In the genomic region with DNA sequence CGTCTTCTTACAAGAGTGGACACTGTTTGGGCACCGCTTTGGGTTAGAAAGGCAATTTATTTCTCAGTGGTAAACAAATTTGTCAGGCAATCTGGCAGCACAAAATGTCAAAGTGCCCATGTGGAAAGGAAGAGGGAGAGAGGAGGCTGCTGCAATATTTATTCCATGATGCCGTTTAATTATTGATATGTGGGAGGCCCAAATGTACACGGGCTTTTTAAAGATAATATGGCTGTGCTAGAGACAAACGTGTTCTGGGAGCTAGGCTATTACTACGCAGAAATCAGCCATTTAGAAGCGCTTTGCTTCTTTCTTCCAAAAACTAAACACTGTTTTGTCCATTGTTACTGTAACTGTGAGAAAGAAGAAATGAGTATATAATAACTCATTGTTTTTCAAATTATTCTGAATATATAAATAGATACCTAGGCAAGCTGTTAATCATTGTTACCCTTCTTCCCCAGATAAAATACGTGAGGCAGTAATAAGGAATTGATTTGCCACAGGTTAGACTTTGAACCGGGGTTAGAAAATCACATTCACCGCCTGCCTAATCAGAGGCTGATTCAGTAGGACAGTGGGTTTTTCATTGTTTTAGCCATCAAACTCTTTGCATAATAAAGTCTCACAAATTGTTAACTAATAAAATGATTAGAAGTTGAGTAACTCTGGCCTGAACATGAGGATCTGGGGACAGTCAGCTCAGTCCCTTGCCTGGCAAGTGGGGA, we compare ENCODE assay signal across 29 cellular contexts.
"Had no signal": no experiment of that assay in that cellular context is flagged by ENCODE, and none has a peak within 500 bp of the region (broad histone marks: within the 10 kb centered on the region; RNA-seq: fewer than 3 reads in every experiment).

No MANE protein-coding gene starts in this region.

- H3K4me2 ChIP-seq: neural progenitor cell, smooth muscle cell had no signal

- DNase-seq: effector CD8-positive, alpha-beta T cell; endodermal cell; esophagus squamous epithelium; foreskin melanocyte; glutamatergic neuron; heart right ventricle; hippocampal formation; left colon; left ventricle myocardium superior; naive B cell; nucleus accumbens; posterior cingulate gyrus; right lobe of liver; stimulated activated CD4-positive, alpha-beta T cell treated with anti-CD3 and anti-CD28 coated beads, Interleukin-12 subunit alpha, Interleukin-12 subunit beta, amount 100 ng/mL, for 4 hours; stimulated activated CD4-positive, alpha-beta T cell treated with anti-CD3 and anti-CD28 coated beads, Interleukin-1b, Interleukin-23, amount 100 ng/mL, for 48 hours; stimulated activated CD4-positive, alpha-beta T cell treated with anti-CD3 and anti-CD28 coated beads, Interleukin-4, amount 100 ng/mL, for 1 hour; stimulated activated CD8-positive, alpha-beta memory T cell treated with anti-CD3 and anti-CD28 coated beads, Interleukin-4, amount 100 ng/mL, for 48 hours; stimulated activated naive CD4-positive, alpha-beta T cell; stimulated activated naive CD8-positive, alpha-beta T cell treated with anti-CD3 and anti-CD28 coated beads, Interleukin-15, amount 100 ng/mL, for 72 hours; transverse colon; upper lobe of right lung; uterus had no signal

- H3K4me1 Mint-ChIP-seq: naive B cell; stimulated activated naive CD8-positive, alpha-beta T cell treated with anti-CD3 and anti-CD28 coated beads, Interleukin-15, amount 100 ng/mL, for 72 hours had no signal

- H3K27ac Mint-ChIP-seq: endodermal cell; memory B cell; naive B cell; natural killer cell treated with Interleukin-12 subunit alpha and Interleukin-12 subunit beta and Interleukin-15 and Interleukin-18, amount 100 ng/mL, for 72 hours; stimulated activated naive CD8-positive, alpha-beta T cell treated with anti-CD3 and anti-CD28 coated beads, Interleukin-15, amount 100 ng/mL, for 72 hours had no signal

- H2AFZ ChIP-seq: neural progenitor cell had no signal

- H3K36me3 ChIP-seq: esophagus squamous epithelium, heart right ventricle, neural progenitor cell, right lobe of liver, suprapubic skin, transverse colon, upper lobe of right lung, uterus had no signal

- H3K27me3 ChIP-seq: esophagus squamous epithelium, heart right ventricle, neural progenitor cell, right lobe of liver, suprapubic skin, transverse colon, upper lobe of right lung, uterus had no signal

- H3K9ac ChIP-seq: neural progenitor cell had no signal

- H3K4me3 ChIP-seq: esophagus squamous epithelium, heart right ventricle, lung, neural progenitor cell, right lobe of liver, smooth muscle cell, suprapubic skin, transverse colon, upper lobe of right lung, uterus had no signal

- H3K4me3 Mint-ChIP-seq: endodermal cell; memory B cell; naive B cell; natural killer cell treated with Interleukin-12 subunit alpha and Interleukin-12 subunit beta and Interleukin-15 and Interleukin-18, amount 100 ng/mL, for 72 hours; neural progenitor cell; stimulated activated naive CD8-positive, alpha-beta T cell treated with anti-CD3 and anti-CD28 coated beads, Interleukin-15, amount 100 ng/mL, for 72 hours had no signal

- H3K4me1 ChIP-seq: right lobe of liver, suprapubic skin, transverse colon, upper lobe of right lung, uterus had no signal

- H3K36me3 Mint-ChIP-seq: natural killer cell treated with Interleukin-12 subunit alpha and Interleukin-12 subunit beta and Interleukin-15 and Interleukin-18, amount 100 ng/mL, for 72 hours; neural progenitor cell had no signal

- H3K9me3 ChIP-seq: esophagus squamous epithelium, heart right ventricle, right lobe of liver, suprapubic skin, transverse colon, upper lobe of right lung, uterus had no signal

- ATAC-seq: heart right ventricle; left colon; left ventricle myocardium superior; natural killer cell treated with Interleukin-12 subunit alpha and Interleukin-12 subunit beta and Interleukin-15 and Interleukin-18, amount 100 ng/mL, for 72 hours; right lobe of liver; stimulated activated naive CD8-positive, alpha-beta T cell treated with anti-CD3 and anti-CD28 coated beads, Interleukin-15, amount 100 ng/mL, for 72 hours; upper lobe of right lung had no signal

- H3K27ac ChIP-seq: epithelial cell of prostate, esophagus squamous epithelium, heart right ventricle, neural progenitor cell, right lobe of liver, suprapubic skin, transverse colon, upper lobe of right lung, uterus had no signal

- H3K9me3 Mint-ChIP-seq: memory B cell; natural killer cell treated with Interleukin-12 subunit alpha and Interleukin-12 subunit beta and Interleukin-15 and Interleukin-18, amount 100 ng/mL, for 72 hours had no signal
